In genomic region chr18:22466608-22467390, GRCh38 we compare ENCODE assay signal across 9 cellular contexts. TPM values are rescaled to one million over a fixed set of nuclear protein-coding genes. Genes with fewer than 3 reads are reported as not detected.
DNase-seq lines count a peak whose midpoint lies in the region; ATAC-seq and TF ChIP-seq lines count a peak whose summit lies in the region.
"Had no signal": no experiment of that assay in that cellular context is flagged by ENCODE, and none has a peak within 500 bp of the region (broad histone marks: within the 10 kb centered on the region; RNA-seq: fewer than 3 reads in every experiment).

No MANE protein-coding gene starts in this region.

- in situ Hi-C loops in Panc1 (cut with HindIII; ENCODE audit: low pct_unique_long_range_greater_than_20kb, low sequenced_read_pairs) = no loop called here

- H3K9me3 ChIP-seq in Panc1 (ENCODE audit: control insufficient read depth, insufficient read depth, low read depth, low read length) = no peaks in the 10 kb centered on the region; the same call in 1 of the 2 replicates
- no peaks in the 10 kb centered on the region for H3K9me3 ChIP-seq in fibroblast of lung (ENCODE audit: control insufficient read depth, insufficient read depth, low read depth, low read length)
- H3K9me3 ChIP-seq in T-helper 17 cell (ENCODE audit: control insufficient read depth, low read length, poor library complexity, severe bottlenecking) = no peaks in the 10 kb centered on the region

- H3K4me1 ChIP-seq in Panc1 (ENCODE audit: control insufficient read depth, insufficient read depth, low read length) (peaks cover 8% of the 10 kb centered on the region), fibroblast of lung (ENCODE audit: control insufficient read depth, extremely low read depth, insufficient read depth, low read length) (peaks cover 27% of the 10 kb centered on the region)

- H3K4me1 Mint-ChIP-seq in natural killer cell treated with Interleukin-12 subunit alpha and Interleukin-12 subunit beta and Interleukin-15 and Interleukin-18, amount 100 ng/mL, for 72 hours (ENCODE audit: low read depth in 2 of 2) = peaks cover 31 to 42% of the 10 kb centered on the region in 2 donors
- no peaks in the 10 kb centered on the region for H3K4me1 Mint-ChIP-seq in T-helper 17 cell

- peak overlapping the region; percentile 13 to 25 for H3K27ac Mint-ChIP-seq in natural killer cell treated with Interleukin-12 subunit alpha and Interleukin-12 subunit beta and Interleukin-15 and Interleukin-18, amount 100 ng/mL, for 72 hours
- no peak overlapping the region for H3K27ac Mint-ChIP-seq in T-helper 17 cell

- peaks cover 0 to 4% of the 10 kb centered on the region in 2 donors for H3K27me3 Mint-ChIP-seq in natural killer cell treated with Interleukin-12 subunit alpha and Interleukin-12 subunit beta and Interleukin-15 and Interleukin-18, amount 100 ng/mL, for 72 hours
- H3K27me3 Mint-ChIP-seq in T-helper 17 cell = no peaks in the 10 kb centered on the region

- no TSS peak for BruUV-seq in Panc1 (replicated peaks; lab: Mats Ljungman, UMichigan)

- peaks cover 3% of the 10 kb centered on the region for H3K9me3 Mint-ChIP-seq in natural killer cell treated with Interleukin-12 subunit alpha and Interleukin-12 subunit beta and Interleukin-15 and Interleukin-18, amount 100 ng/mL, for 72 hours

- H3K27me3 ChIP-seq in Panc1 (ENCODE audit: control insufficient read depth, insufficient read depth, low read length) = no peaks in the 10 kb centered on the region
- H3K27me3 ChIP-seq in fibroblast of lung (ENCODE audit: control insufficient read depth, insufficient read depth, low read length) = no peaks in the 10 kb centered on the region

- POLR2A ChIA-PET in Panc1 (lab: Charles Lee) = no interaction called here

- H3K27ac ChIP-seq in Panc1 (ENCODE audit: low read length) (no peak overlapping the region), fibroblast of lung (ENCODE audit: insufficient read depth, low read length) (peak overlapping the region; percentile 79)

- H3K36me3 Mint-ChIP-seq in natural killer cell treated with Interleukin-12 subunit alpha and Interleukin-12 subunit beta and Interleukin-15 and Interleukin-18, amount 100 ng/mL, for 72 hours = no peaks in the 10 kb centered on the region
- H3K36me3 Mint-ChIP-seq in T-helper 17 cell (ENCODE audit: low read depth) = no peaks in the 10 kb centered on the region

- TF ChIP-seq CTCF in Panc1 (IDR thresholded peaks at IDR 0.05) (no peak), fibroblast of lung (conservative IDR thresholded peaks at IDR 0.05 in 1 of 2, IDR thresholded peaks at IDR 0.05 in 1 of 2; ENCODE audit: low read depth in 1 of 2, low read length in 2 of 2) (no peak)

- ATAC-seq in Panc1 = peak; percentile 70
- ATAC-seq in natural killer cell treated with Interleukin-12 subunit alpha and Interleukin-12 subunit beta and Interleukin-15 and Interleukin-18, amount 100 ng/mL, for 72 hours = peak; percentile 60 to 61
- no peak for ATAC-seq in GM21737 (IDR thresholded peaks at IDR 0.05; ENCODE audit: unreplicated experiment)
- ATAC-seq in T-helper 17 cell = no peak

- no peak overlapping the region for H2AFZ ChIP-seq in fibroblast of lung (ENCODE audit: low read length)

- CTCF ChIA-PET in Panc1 (lab: Charles Lee) = no interaction called here

- peak overlapping the region; percentile 41 for H3K9ac ChIP-seq in fibroblast of lung (ENCODE audit: insufficient read depth, low read length)

- no peak overlapping the region for H3K4me3 ChIP-seq in Panc1 (ENCODE audit: low read depth in 2 of 2, low read length in 2 of 2)
- H3K4me3 ChIP-seq in fibroblast of lung (replicated peaks in 1 of 4; ENCODE audit: control extremely low read depth in 1 of 4, insufficient read depth in 1 of 4, low read depth in 3 of 4, low read length in 4 of 4) = peak overlapping the region in 2 of 4 experiments; percentile 4 to 7

- H4K20me1 ChIP-seq in fibroblast of lung (ENCODE audit: control insufficient read depth, extremely low read depth, insufficient read depth, low read length) = no peaks in the 10 kb centered on the region

- DNase-seq in AG20443 (ENCODE audit: low spot score) = peak; percentile 66
- peak; percentile 48 for DNase-seq in Panc1 (ENCODE audit: low read depth, low spot score)
- peak; percentile 75 to 92 for DNase-seq in fibroblast of lung (ENCODE audit: low read depth in 2 of 2)
- no peak for DNase-seq in natural killer cell treated with Interleukin-12 subunit alpha and Interleukin-12 subunit beta and Interleukin-15 and Interleukin-18, amount 100 ng/mL, for 72 hours (ENCODE audit: low spot score)
- no peak for DNase-seq in NCI-H1930 (lab: John Stamatoyannopoulos, UW)
- no peak for DNase-seq in T-helper 17 cell
- no peak for DNase-seq in RKO (ENCODE audit: low spot score)
- DNase-seq: posterior cingulate gyrus had no signal

- H3K36me3 ChIP-seq in Panc1 (ENCODE audit: control insufficient read depth, insufficient read depth, low read length) (no peaks in the 10 kb centered on the region), fibroblast of lung (ENCODE audit: control insufficient read depth, insufficient read depth, low read length) (no peaks in the 10 kb centered on the region)

- H3K4me3 Mint-ChIP-seq in natural killer cell treated with Interleukin-12 subunit alpha and Interleukin-12 subunit beta and Interleukin-15 and Interleukin-18, amount 100 ng/mL, for 72 hours = no peak overlapping the region
- H3K4me3 Mint-ChIP-seq in T-helper 17 cell = no peak overlapping the region

- peak overlapping the region; percentile 55 for H3K4me2 ChIP-seq in fibroblast of lung (ENCODE audit: extremely low read depth, insufficient read depth, low read length)

- H3K79me2 ChIP-seq in fibroblast of lung (ENCODE audit: control insufficient read depth, insufficient read depth, low read length) = no peaks in the 10 kb centered on the region

- intact Hi-C loops in Panc1 (cut with micrococcal nuclease; ENCODE audit: unreplicated experiment) = no loop called here

RNA-seq across cellular contexts. Expression of gene CTAGE1, which starts 49.1 kb away (rescaled TPM):
- total RNA-seq in Panc1 (2021; ENCODE audit: unreplicated experiment) (not detected), fibroblast of lung (under 0.01 TPM in 1 of 2 replicates, not detected in the other), T-helper 17 cell (not detected)
- polyA plus RNA-seq in Panc1 (2012; ENCODE audit: insufficient read length) = not detected
- polyA plus RNA-seq in fibroblast of lung = 0.02 TPM in 1 of 2 replicates, not detected in the other
- not detected in 2 replicates for polyA plus RNA-seq in fibroblast of lung (2012)
- polyA minus RNA-seq in fibroblast of lung (ENCODE audit: low replicate concordance) = not detected in 2 replicates
- not detected for total RNA-seq in natural killer cell treated with Interleukin-12 subunit alpha and Interleukin-12 subunit beta and Interleukin-15 and Interleukin-18, amount 100 ng/mL, for 72 hours

Comparison
In these comparisons a context has a peak if more than half of its experiments do, and no peak if none do; other contexts are left out.
1. DNase-seq: peak in AG20443 (single experiment), Panc1 (single experiment) and fibroblast of lung (2 of 2); none in natural killer cell treated with Interleukin-12 subunit alpha and Interleukin-12 subunit beta and Interleukin-15 and Interleukin-18, amount 100 ng/mL, for 72 hours (single experiment), NCI-H1930 (0 of 2), T-helper 17 cell (0 of 3) and RKO (single experiment).
2. ATAC-seq: peak in Panc1 (single experiment) and natural killer cell treated with Interleukin-12 subunit alpha and Interleukin-12 subunit beta and Interleukin-15 and Interleukin-18, amount 100 ng/mL, for 72 hours (2 of 2); none in GM21737 (single experiment) and T-helper 17 cell (single experiment).